ENCODE assay signal across 8 cellular contexts in genomic region chr10:102713814-102714620, GRCh38. TPM values are rescaled to one million over a fixed set of nuclear protein-coding genes. Genes with fewer than 3 reads are reported as not detected.
DNase-seq lines count a peak whose midpoint lies in the region; ATAC-seq, FAIRE-seq and TF ChIP-seq lines count a peak whose summit lies in the region.

TSS of gene ARL3 (minus strand) at chr10:102714397. CDS start at chr10:102714275, 122 bp downstream.

- H3K4me2 ChIP-seq in BLaER1: peak within 1 kb of the TSS; percentile 92

- no peaks in the 10 kb centered on the region for H3K9me3 ChIP-seq in BLaER1
- no peaks in the 10 kb centered on the region for H3K9me3 ChIP-seq in colonic mucosa

- H3K9ac ChIP-seq in BLaER1 (peak within 1 kb of the TSS; percentile 86), colonic mucosa (ENCODE audit: low read depth in 2 of 2, low read length in 2 of 2) (peak within 1 kb of the TSS; percentile 84 to 90)

- peaks cover 4% of the 10 kb centered on the region; the same call in 1 of the 2 replicates for H3K36me3 ChIP-seq in BLaER1
- no peaks in the 10 kb centered on the region for H3K36me3 ChIP-seq in colonic mucosa

- DNase-seq in GM19239 (ENCODE audit: insufficient read length, low spot score): peak; percentile 93
- peak; percentile 75 to 92 for DNase-seq in NCI-H524 (lab: John Stamatoyannopoulos, UW)
- DNase-seq in activated CD4-positive, alpha-beta T cell treated with anti-CD3 and anti-CD28 coated beads for 4 hours: peak; percentile 93 to 94
- peak; percentile 98 for DNase-seq in colonic mucosa
- DNase-seq in left colon: peak; percentile 97 to 98
- peak; percentile 91 to 96 for DNase-seq in stimulated activated CD4-positive, alpha-beta T cell treated with anti-CD3 and anti-CD28 coated beads, Interleukin-1b, Interleukin-23, amount 100 ng/mL, for 4 hours (ENCODE audit: low read depth in 2 of 2)

- peak; percentile 93 for FAIRE-seq in GM19239 (lab: Jason Lieb, UNC)

- H3K27ac ChIP-seq in BLaER1 (peak within 1 kb of the TSS; percentile 81), colonic mucosa (peak within 1 kb of the TSS; percentile 63)

- peak; percentile 16 for TF ChIP-seq CTCF in colonic mucosa (IDR thresholded peaks at IDR 0.05)

- H3K4me3 ChIP-seq in BLaER1: peak within 1 kb of the TSS; percentile 92
- peak within 1 kb of the TSS; percentile 78 for H3K4me3 ChIP-seq in colonic mucosa

- H3K4me1 ChIP-seq in BLaER1: peaks cover 73% of the 10 kb centered on the region
- H3K4me1 ChIP-seq in colonic mucosa: peaks cover 5% of the 10 kb centered on the region

- peak; percentile 80 for ATAC-seq in HG03442 (IDR thresholded peaks at IDR 0.05; ENCODE audit: unreplicated experiment)
- ATAC-seq in left colon: peak; percentile 96

- 0 out of 2 replicates have a peak, but pooled peaks cover 13% of the 10 kb centered on the region for H4K20me1 ChIP-seq in BLaER1

- H3K27me3 ChIP-seq in BLaER1 (no peaks in the 10 kb centered on the region), colonic mucosa (no peaks in the 10 kb centered on the region)

- intact Hi-C loops in colonic mucosa (cut with DNase I): no loop called here
- intact Hi-C loops in left colon (cut with DNase I, micrococcal nuclease): loop anchor here in 1 of 2 donors (2.0 to 5.0 kb wide), 2 partner anchors 29 to 212 kb away; partner anchors contain the start of genes ACTR1A, SUFU and WBP1L

RNA-seq across cellular contexts. Expression of gene ARL3, which starts in this region (rescaled TPM):
- total RNA-seq in colonic mucosa: 1 to 10 TPM; 4.8 to 5.6 TPM
- total RNA-seq in left colon: 1 to 10 TPM; 2.5 to 4.2 TPM

Comparison
In these comparisons a context has a peak if more than half of its experiments do, and no peak if none do; other contexts are left out.
1. Peak in every context shown above with its lines: DNase-seq, ATAC-seq, H3K4me3 ChIP-seq and H3K27ac ChIP-seq.